ENCODE assay signal across 20 cellular contexts in genomic region chr2:181176540-181176939, GRCh38.
DNase-seq lines count a peak whose midpoint lies in the region; ATAC-seq, FAIRE-seq and TF ChIP-seq lines count a peak whose summit lies in the region.
"Had no signal": no experiment of that assay in that cellular context is flagged by ENCODE, and none has a peak within 500 bp of the region (broad histone marks: within the 10 kb centered on the region; RNA-seq: fewer than 3 reads in every experiment).

No MANE protein-coding gene starts in this region.

- TF ChIP-seq CTCF in HFF-Myc (IDR thresholded peaks at IDR 0.05; ENCODE audit: low read depth, low read length, missing control alignments), result no peak

- H3K9me3 Mint-ChIP-seq in activated CD4-positive, alpha-beta memory T cell treated with anti-CD3 and anti-CD28 coated beads, Interleukin-2, amount 10 ng/mL, durations not matched to agents 7 days and 5 days, result peaks cover 14% of the 10 kb centered on the region
- H3K9me3 Mint-ChIP-seq in activated CD4-positive, alpha-beta memory T cell treated with anti-CD3 and anti-CD28 coated beads for 36 hours, result no peaks in the 10 kb centered on the region
- H3K9me3 Mint-ChIP-seq in activated T-helper 2 cell treated with anti-CD3 and anti-CD28 coated beads, Interferon-gamma antibody, Interleukin-2, Interleukin-4, amounts not matched to agents 10 μg/mL and 5 μg/mL and 100 μg/mL, durations not matched to agents 14 hours and 24 hours and 36 hours, result peaks cover 11% of the 10 kb centered on the region
- H3K9me3 Mint-ChIP-seq in stimulated activated effector memory CD8-positive, alpha-beta T cell treated with anti-CD3 and anti-CD28 coated beads, Interleukin-12 subunit alpha, Interleukin-12 subunit beta, amount 100 ng/mL, for 72 hours, result no peaks in the 10 kb centered on the region
- peaks cover 7% of the 10 kb centered on the region for H3K9me3 Mint-ChIP-seq in activated naive CD4-positive, alpha-beta T cell treated with anti-CD3 and anti-CD28 coated beads for 36 hours

- H3K27me3 Mint-ChIP-seq in activated CD4-positive, alpha-beta memory T cell treated with anti-CD3 and anti-CD28 coated beads, Interleukin-2, amount 10 ng/mL, durations not matched to agents 7 days and 5 days, result no peaks in the 10 kb centered on the region
- no peaks in the 10 kb centered on the region for H3K27me3 Mint-ChIP-seq in activated CD4-positive, alpha-beta memory T cell treated with anti-CD3 and anti-CD28 coated beads for 36 hours
- H3K27me3 Mint-ChIP-seq in activated T-helper 2 cell treated with anti-CD3 and anti-CD28 coated beads, Interferon-gamma antibody, Interleukin-2, Interleukin-4, amounts not matched to agents 10 μg/mL and 5 μg/mL and 100 μg/mL, durations not matched to agents 14 hours and 24 hours and 36 hours (ENCODE audit: low read depth), result no peaks in the 10 kb centered on the region
- H3K27me3 Mint-ChIP-seq in activated naive CD4-positive, alpha-beta T cell treated with anti-CD3 and anti-CD28 coated beads for 36 hours (ENCODE audit: low read depth), result no peaks in the 10 kb centered on the region
- H3K27me3 Mint-ChIP-seq: CD8-positive, alpha-beta memory T cell had no signal

- H3K4me3 Mint-ChIP-seq in activated CD4-positive, alpha-beta memory T cell treated with anti-CD3 and anti-CD28 coated beads, Interleukin-2, amount 10 ng/mL, durations not matched to agents 7 days and 5 days, result no peak overlapping the region
- H3K4me3 Mint-ChIP-seq in activated CD4-positive, alpha-beta memory T cell treated with anti-CD3 and anti-CD28 coated beads for 36 hours, result no peak overlapping the region
- no peak overlapping the region for H3K4me3 Mint-ChIP-seq in activated T-helper 2 cell treated with anti-CD3 and anti-CD28 coated beads, Interferon-gamma antibody, Interleukin-2, Interleukin-4, amounts not matched to agents 10 μg/mL and 5 μg/mL and 100 μg/mL, durations not matched to agents 14 hours and 24 hours and 36 hours (ENCODE audit: low read depth)
- peak overlapping the region; percentile 20 for H3K4me3 Mint-ChIP-seq in stimulated activated effector memory CD8-positive, alpha-beta T cell treated with anti-CD3 and anti-CD28 coated beads, Interleukin-12 subunit alpha, Interleukin-12 subunit beta, amount 100 ng/mL, for 72 hours
- H3K4me3 Mint-ChIP-seq in activated naive CD4-positive, alpha-beta T cell treated with anti-CD3 and anti-CD28 coated beads for 36 hours, result no peak overlapping the region

- no peak for ATAC-seq in stimulated activated effector memory CD8-positive, alpha-beta T cell treated with anti-CD3 and anti-CD28 coated beads, Interleukin-12 subunit alpha, Interleukin-12 subunit beta, amount 100 ng/mL, for 72 hours

- intact Hi-C loops in activated CD4-positive, alpha-beta memory T cell treated with anti-CD3 and anti-CD28 coated beads for 36 hours (cut with micrococcal nuclease), result loop anchor here (5.0 kb wide), 1 partner anchor 34 kb away; no protein-coding TSS in a partner anchor
- intact Hi-C loops in activated T-helper 2 cell treated with anti-CD3 and anti-CD28 coated beads, Interferon-gamma antibody, Interleukin-2, Interleukin-4, amounts not matched to agents 10 μg/mL and 5 μg/mL and 100 μg/mL, durations not matched to agents 14 hours and 24 hours and 36 hours (cut with micrococcal nuclease), result loop anchor here (5.0 to 10.0 kb wide), 2 partner anchors 66 to 618 kb away; no protein-coding TSS in a partner anchor
- intact Hi-C loops in activated naive CD4-positive, alpha-beta T cell treated with anti-CD3 and anti-CD28 coated beads for 36 hours (cut with micrococcal nuclease), result no loop called here

- no peak for FAIRE-seq in frontal cortex (lab: Jason Lieb, UNC)
- FAIRE-seq: A204.1 had no signal

- peak overlapping the region; percentile 71 for H3K27ac Mint-ChIP-seq in activated CD4-positive, alpha-beta memory T cell treated with anti-CD3 and anti-CD28 coated beads, Interleukin-2, amount 10 ng/mL, durations not matched to agents 7 days and 5 days
- no peak overlapping the region for H3K27ac Mint-ChIP-seq in activated CD4-positive, alpha-beta memory T cell treated with anti-CD3 and anti-CD28 coated beads for 36 hours
- H3K27ac Mint-ChIP-seq in activated T-helper 2 cell treated with anti-CD3 and anti-CD28 coated beads, Interferon-gamma antibody, Interleukin-2, Interleukin-4, amounts not matched to agents 10 μg/mL and 5 μg/mL and 100 μg/mL, durations not matched to agents 14 hours and 24 hours and 36 hours, result peak overlapping the region; percentile 69
- no peak overlapping the region for H3K27ac Mint-ChIP-seq in stimulated activated effector memory CD8-positive, alpha-beta T cell treated with anti-CD3 and anti-CD28 coated beads, Interleukin-12 subunit alpha, Interleukin-12 subunit beta, amount 100 ng/mL, for 72 hours
- no peak overlapping the region for H3K27ac Mint-ChIP-seq in activated naive CD4-positive, alpha-beta T cell treated with anti-CD3 and anti-CD28 coated beads for 36 hours

- no peak for DNase-seq in activated CD4-positive, alpha-beta memory T cell treated with anti-CD3 and anti-CD28 coated beads, Interleukin-2, amount 10 ng/mL, durations not matched to agents 7 days and 5 days
- DNase-seq in activated CD4-positive, alpha-beta memory T cell treated with anti-CD3 and anti-CD28 coated beads for 36 hours, result no peak
- DNase-seq in HFF-Myc (ENCODE audit: extremely low read depth, low read depth) (peak; percentile 55), frontal cortex (ENCODE audit: low spot score in 2 of 2) (no peak), LoVo (ENCODE audit: low spot score) (no peak)
- DNase-seq in activated T-helper 2 cell treated with anti-CD3 and anti-CD28 coated beads, Interferon-gamma antibody, Interleukin-2, Interleukin-4, amounts not matched to agents 10 μg/mL and 5 μg/mL and 100 μg/mL, durations not matched to agents 14 hours and 24 hours and 36 hours (ENCODE audit: low spot score), result no peak
- DNase-seq in stimulated activated effector memory CD8-positive, alpha-beta T cell treated with anti-CD3 and anti-CD28 coated beads, Interleukin-12 subunit alpha, Interleukin-12 subunit beta, amount 100 ng/mL, for 72 hours (ENCODE audit: low spot score in 2 of 2), result no peak
- no peak for DNase-seq in activated naive CD4-positive, alpha-beta T cell treated with anti-CD3 and anti-CD28 coated beads for 36 hours
- DNase-seq: CD8-positive, alpha-beta memory T cell; DND-41; H7; KG1; MV-4-11; NCI-H1694 treated with DMSO at 0.1 percent for 48 hours; NCI-H345; NCI-H524 treated with DMSO at 0.1 percent for 48 hours; PC-9; SIG-M5 had no signal

- H3K4me1 Mint-ChIP-seq in activated CD4-positive, alpha-beta memory T cell treated with anti-CD3 and anti-CD28 coated beads, Interleukin-2, amount 10 ng/mL, durations not matched to agents 7 days and 5 days, result peaks cover 76% of the 10 kb centered on the region
- peaks cover 49% of the 10 kb centered on the region for H3K4me1 Mint-ChIP-seq in activated CD4-positive, alpha-beta memory T cell treated with anti-CD3 and anti-CD28 coated beads for 36 hours (ENCODE audit: low read depth)
- peaks cover 58% of the 10 kb centered on the region for H3K4me1 Mint-ChIP-seq in activated T-helper 2 cell treated with anti-CD3 and anti-CD28 coated beads, Interferon-gamma antibody, Interleukin-2, Interleukin-4, amounts not matched to agents 10 μg/mL and 5 μg/mL and 100 μg/mL, durations not matched to agents 14 hours and 24 hours and 36 hours (ENCODE audit: low read depth)
- H3K4me1 Mint-ChIP-seq in stimulated activated effector memory CD8-positive, alpha-beta T cell treated with anti-CD3 and anti-CD28 coated beads, Interleukin-12 subunit alpha, Interleukin-12 subunit beta, amount 100 ng/mL, for 72 hours, result peaks cover 27% of the 10 kb centered on the region
- peaks cover 50% of the 10 kb centered on the region for H3K4me1 Mint-ChIP-seq in activated naive CD4-positive, alpha-beta T cell treated with anti-CD3 and anti-CD28 coated beads for 36 hours (ENCODE audit: low read depth)

- CTCF ChIA-PET in activated CD4-positive, alpha-beta memory T cell treated with anti-CD3 and anti-CD28 coated beads, Interleukin-2, amount 10 ng/mL, durations not matched to agents 7 days and 5 days (lab: Charles Lee), result interaction anchor here (0.9 to 2.6 kb wide), 2 partner anchors 10 to 73 kb away, joined by 4 to 7 read pairs; no protein-coding TSS in a partner anchor
- CTCF ChIA-PET in activated CD4-positive, alpha-beta memory T cell treated with anti-CD3 and anti-CD28 coated beads for 36 hours (lab: Charles Lee), result interaction anchor here (1.5 to 2.2 kb wide), 2 partner anchors 72 to 127 kb away, joined by 4 to 5 read pairs; no protein-coding TSS in a partner anchor
- CTCF ChIA-PET in activated naive CD4-positive, alpha-beta T cell treated with anti-CD3 and anti-CD28 coated beads for 36 hours (lab: Charles Lee), result interaction anchor here (1.3 kb wide), 1 partner anchor 32 kb away, joined by 5 read pairs; no protein-coding TSS in a partner anchor

- no peak overlapping the region for H3K4me3 ChIP-seq in HFF-Myc (replicated peaks; ENCODE audit: low read depth, low read length)
- H3K4me3 ChIP-seq: BLaER1, PC-9 had no signal

- POLR2A ChIA-PET in activated CD4-positive, alpha-beta memory T cell treated with anti-CD3 and anti-CD28 coated beads, Interleukin-2, amount 10 ng/mL, durations not matched to agents 7 days and 5 days (lab: Charles Lee), result interaction anchor here (0.9 to 2.0 kb wide), 7 partner anchors 22 to 284 kb away, joined by 3 to 8 read pairs (median 5); no protein-coding TSS in a partner anchor
- POLR2A ChIA-PET in activated CD4-positive, alpha-beta memory T cell treated with anti-CD3 and anti-CD28 coated beads for 36 hours (lab: Charles Lee), result no interaction called here

- peaks cover 47% of the 10 kb centered on the region for H3K36me3 Mint-ChIP-seq in activated CD4-positive, alpha-beta memory T cell treated with anti-CD3 and anti-CD28 coated beads, Interleukin-2, amount 10 ng/mL, durations not matched to agents 7 days and 5 days (ENCODE audit: low read depth)
- peaks cover 5% of the 10 kb centered on the region for H3K36me3 Mint-ChIP-seq in activated CD4-positive, alpha-beta memory T cell treated with anti-CD3 and anti-CD28 coated beads for 36 hours
- peaks cover 45% of the 10 kb centered on the region for H3K36me3 Mint-ChIP-seq in activated T-helper 2 cell treated with anti-CD3 and anti-CD28 coated beads, Interferon-gamma antibody, Interleukin-2, Interleukin-4, amounts not matched to agents 10 μg/mL and 5 μg/mL and 100 μg/mL, durations not matched to agents 14 hours and 24 hours and 36 hours (ENCODE audit: low read depth)
- peaks cover 6% of the 10 kb centered on the region for H3K36me3 Mint-ChIP-seq in stimulated activated effector memory CD8-positive, alpha-beta T cell treated with anti-CD3 and anti-CD28 coated beads, Interleukin-12 subunit alpha, Interleukin-12 subunit beta, amount 100 ng/mL, for 72 hours
- peaks cover 5% of the 10 kb centered on the region for H3K36me3 Mint-ChIP-seq in activated naive CD4-positive, alpha-beta T cell treated with anti-CD3 and anti-CD28 coated beads for 36 hours (ENCODE audit: low read depth)

Comparison
In these comparisons a context has a peak if more than half of its experiments do, and no peak if none do; other contexts are left out.
1. H3K27ac Mint-ChIP-seq: peak in activated CD4-positive, alpha-beta memory T cell treated with anti-CD3 and anti-CD28 coated beads, Interleukin-2, amount 10 ng/mL, durations not matched to agents 7 days and 5 days (single experiment) and activated T-helper 2 cell treated with anti-CD3 and anti-CD28 coated beads, Interferon-gamma antibody, Interleukin-2, Interleukin-4, amounts not matched to agents 10 μg/mL and 5 μg/mL and 100 μg/mL, durations not matched to agents 14 hours and 24 hours and 36 hours (single experiment); none in activated CD4-positive, alpha-beta memory T cell treated with anti-CD3 and anti-CD28 coated beads for 36 hours (single experiment), stimulated activated effector memory CD8-positive, alpha-beta T cell treated with anti-CD3 and anti-CD28 coated beads, Interleukin-12 subunit alpha, Interleukin-12 subunit beta, amount 100 ng/mL, for 72 hours (single experiment) and activated naive CD4-positive, alpha-beta T cell treated with anti-CD3 and anti-CD28 coated beads for 36 hours (single experiment).